ENCODE assay signal across 8 cellular contexts in genomic region chr12:12474931-12475485, GRCh38.
DNase-seq lines count a peak whose midpoint lies in the region; ATAC-seq and TF ChIP-seq lines count a peak whose summit lies in the region.

No MANE protein-coding gene starts in this region.

- TF ChIP-seq CTCF in activated B cell treated with CpG ODN at 0.5 μM for 24 hours (IDR thresholded peaks at IDR 0.05) = no peak
- TF ChIP-seq CTCF in foreskin fibroblast (IDR thresholded peaks at IDR 0.05; ENCODE audit: low read depth, low read length) = no peak
- no peak for TF ChIP-seq CTCF in upper lobe of right lung (IDR thresholded peaks at IDR 0.05)
- TF ChIP-seq CTCF in glutamatergic neuron (IDR thresholded peaks at IDR 0.05; ENCODE audit: partially characterized antibody, unreplicated experiment) = no peak

- peaks cover 27% of the 10 kb centered on the region for H3K4me1 Mint-ChIP-seq in activated B cell treated with CpG ODN at 0.5 μM for 24 hours
- H3K4me1 Mint-ChIP-seq in glutamatergic neuron (ENCODE audit: low read depth, unreplicated experiment) = no peaks in the 10 kb centered on the region

- H3K9me3 ChIP-seq in upper lobe of right lung = no peaks in the 10 kb centered on the region

- H3K27ac Mint-ChIP-seq in activated B cell treated with CpG ODN at 0.5 μM for 24 hours = no peak overlapping the region
- no peak overlapping the region for H3K27ac Mint-ChIP-seq in glutamatergic neuron (ENCODE audit: unreplicated experiment)

- H3K4me3 Mint-ChIP-seq in activated B cell treated with CpG ODN at 0.5 μM for 24 hours (no peak overlapping the region), glutamatergic neuron (ENCODE audit: unreplicated experiment) (no peak overlapping the region)

- H3K4me3 ChIP-seq in foreskin fibroblast (ENCODE audit: low read depth in 1 of 2, low read length in 2 of 2) = no peak overlapping the region
- H3K4me3 ChIP-seq in upper lobe of right lung = no peak overlapping the region

- CTCF ChIA-PET in activated B cell treated with CpG ODN at 0.5 μM for 24 hours (lab: Charles Lee) = no interaction called here

- H3K27me3 Mint-ChIP-seq in activated B cell treated with CpG ODN at 0.5 μM for 24 hours (no peaks in the 10 kb centered on the region), glutamatergic neuron (ENCODE audit: unreplicated experiment) (peaks cover 3% of the 10 kb centered on the region)

- DNase-seq in activated B cell treated with CpG ODN at 0.5 μM for 24 hours (no peak), foreskin fibroblast (peak; percentile 4 to 21), upper lobe of right lung (no peak), kidney tubule cell (ENCODE audit: low spot score) (no peak), NCI-H1092 treated with DMSO at 0.1 percent for 48 hours (lab: John Stamatoyannopoulos, UW) (no peak), glutamatergic neuron (no peak)

- POLR2A ChIA-PET in activated B cell treated with CpG ODN at 0.5 μM for 24 hours (lab: Charles Lee) = no interaction called here

- ATAC-seq in GM19043 (IDR thresholded peaks at IDR 0.05; ENCODE audit: low read depth, unreplicated experiment) (peak; percentile 90), HG02884 (IDR thresholded peaks at IDR 0.05; ENCODE audit: unreplicated experiment) (peak; percentile 96), activated B cell treated with CpG ODN at 0.5 μM for 24 hours (ENCODE audit: low read depth) (peak; percentile 28), upper lobe of right lung (peak; percentile 34)

- no peaks in the 10 kb centered on the region for H3K9me3 Mint-ChIP-seq in activated B cell treated with CpG ODN at 0.5 μM for 24 hours
- peaks cover 7% of the 10 kb centered on the region for H3K9me3 Mint-ChIP-seq in glutamatergic neuron (ENCODE audit: unreplicated experiment)

- no peaks in the 10 kb centered on the region for H3K27me3 ChIP-seq in upper lobe of right lung

- intact Hi-C loops in activated B cell treated with CpG ODN at 0.5 μM for 24 hours (cut with micrococcal nuclease) = no loop called here
- intact Hi-C loops in upper lobe of right lung (cut with DNase I) = no loop called here

- peaks cover 38% of the 10 kb centered on the region for H3K36me3 ChIP-seq in upper lobe of right lung

- peaks cover 5% of the 10 kb centered on the region for H3K4me1 ChIP-seq in upper lobe of right lung

- H3K27ac ChIP-seq in upper lobe of right lung = peak overlapping the region; percentile 37

- H3K36me3 Mint-ChIP-seq in activated B cell treated with CpG ODN at 0.5 μM for 24 hours (ENCODE audit: low read depth) (peaks cover 53% of the 10 kb centered on the region), glutamatergic neuron (ENCODE audit: unreplicated experiment) (peaks cover 19% of the 10 kb centered on the region)

Comparison
In these comparisons a context has a peak if more than half of its experiments do, and no peak if none do; other contexts are left out.
1. ATAC-seq: peak in every context shown above with its lines; median percentile 96 in HG02884; 90 in GM19043; 34 in upper lobe of right lung; 28 in activated B cell treated with CpG ODN at 0.5 μM for 24 hours.
2. DNase-seq: peak in foreskin fibroblast (2 of 2); none in activated B cell treated with CpG ODN at 0.5 μM for 24 hours (single experiment), upper lobe of right lung (single experiment), kidney tubule cell (single experiment), NCI-H1092 treated with DMSO at 0.1 percent for 48 hours (single experiment) and glutamatergic neuron (single experiment).